ENCODE assay signal across 23 cellular contexts in genomic region chr17:66748578-66748977, GRCh38.
"Had no signal": no experiment of that assay in that cellular context is flagged by ENCODE, and none has a peak within 500 bp of the region (broad histone marks: within the 10 kb centered on the region; RNA-seq: fewer than 3 reads in every experiment).

No MANE protein-coding gene starts in this region.

- H3K27ac ChIP-seq: coronary artery, esophagus muscularis mucosa, left ventricle myocardium inferior, neutrophil, pancreas, SK-N-MC, thyroid gland had no signal

- H3K9me3 Mint-ChIP-seq: mesothelial cell of epicardium; naive thymus-derived CD8-positive, alpha-beta T cell; stimulated activated naive CD8-positive, alpha-beta T cell treated with anti-CD3 and anti-CD28 coated beads, Interleukin-15, Interleukin-2, amounts not matched to agents 100 ng/mL and 50 ng/mL, for 24 hours had no signal

- H3K27ac Mint-ChIP-seq: activated CD8-positive, alpha-beta T cell treated with anti-CD3 and anti-CD28 coated beads, Interleukin-2, amount 10 ng/mL, durations not matched to agents 7 days and 5 days; activated naive CD8-positive, alpha-beta T cell; mesothelial cell of epicardium; stimulated activated naive CD8-positive, alpha-beta T cell treated with anti-CD3 and anti-CD28 coated beads, Interleukin-15, Interleukin-2, amounts not matched to agents 100 ng/mL and 50 ng/mL, for 24 hours had no signal

- H3K4me1 ChIP-seq: esophagus muscularis mucosa, left ventricle myocardium inferior, pancreas, thyroid gland had no signal

- H3K27me3 ChIP-seq: esophagus muscularis mucosa, neutrophil, pancreas, thyroid gland had no signal

- ATAC-seq: activated CD8-positive, alpha-beta T cell treated with anti-CD3 and anti-CD28 coated beads, Interleukin-2, amount 10 ng/mL, durations not matched to agents 7 days and 5 days; naive thymus-derived CD8-positive, alpha-beta T cell; pancreas; right cardiac atrium had no signal

- H3K9me3 ChIP-seq: esophagus muscularis mucosa, left ventricle myocardium inferior, neutrophil, pancreas, thyroid gland had no signal

- H3K27me3 Mint-ChIP-seq: activated naive CD8-positive, alpha-beta T cell; naive thymus-derived CD8-positive, alpha-beta T cell; stimulated activated naive CD8-positive, alpha-beta T cell treated with anti-CD3 and anti-CD28 coated beads, Interleukin-15, Interleukin-2, amounts not matched to agents 100 ng/mL and 50 ng/mL, for 24 hours had no signal

- DNase-seq: activated CD4-positive, alpha-beta T cell treated with anti-CD3 and anti-CD28 coated beads for 1 hour; activated CD4-positive, alpha-beta T cell treated with anti-CD3 and anti-CD28 coated beads, Interleukin-2, amount 50 U/mL, for 1 hour; activated CD8-positive, alpha-beta T cell treated with anti-CD3 and anti-CD28 coated beads, Interleukin-2, amount 10 ng/mL, durations not matched to agents 7 days and 5 days; activated effector memory CD4-positive, alpha-beta T cell treated with Interleukin-2 at 50 U/mL for 16 hours; activated T-cell treated with anti-CD3 and anti-CD28 coated beads, Interleukin-2, amount 50 U/mL, for 1 hour; amniotic stem cell; cerebellar nuclear complex; foreskin fibroblast; hippocampal formation; left ventricle myocardium inferior; naive thymus-derived CD8-positive, alpha-beta T cell; right cardiac atrium; stimulated activated CD4-positive, alpha-beta T cell treated with anti-CD3 and anti-CD28 coated beads, Interleukin-12 subunit alpha, Interleukin-12 subunit beta, amount 100 ng/mL, for 4 hours; substantia nigra; thyroid gland had no signal

- H3K36me3 ChIP-seq: left ventricle myocardium inferior, neutrophil, pancreas, thyroid gland had no signal

- H3K4me3 Mint-ChIP-seq: activated CD8-positive, alpha-beta T cell treated with anti-CD3 and anti-CD28 coated beads, Interleukin-2, amount 10 ng/mL, durations not matched to agents 7 days and 5 days; activated naive CD8-positive, alpha-beta T cell; mesothelial cell of epicardium; naive thymus-derived CD8-positive, alpha-beta T cell; stimulated activated naive CD8-positive, alpha-beta T cell treated with anti-CD3 and anti-CD28 coated beads, Interleukin-15, Interleukin-2, amounts not matched to agents 100 ng/mL and 50 ng/mL, for 24 hours had no signal

- H3K4me3 ChIP-seq: coronary artery, esophagus muscularis mucosa, left ventricle myocardium inferior, pancreas, SK-N-MC, thyroid gland had no signal

- H3K36me3 Mint-ChIP-seq: mesothelial cell of epicardium had no signal

- H3K4me1 Mint-ChIP-seq: mesothelial cell of epicardium had no signal
